20 cellular contexts compared by ENCODE assay signal in genomic region chr1:247385283-247385682, GRCh38. TPM values are rescaled to one million over a fixed set of nuclear protein-coding genes. Genes with fewer than 3 reads are reported as not detected.
DNase-seq lines count a peak whose midpoint lies in the region; ATAC-seq and TF ChIP-seq lines count a peak whose summit lies in the region.
"Had no signal": no experiment of that assay in that cellular context is flagged by ENCODE, and none has a peak within 500 bp of the region (broad histone marks: within the 10 kb centered on the region; RNA-seq: fewer than 3 reads in every experiment).

No MANE protein-coding gene starts in this region.

- ATAC-seq in foreskin keratinocyte: peak; percentile 4
- ATAC-seq: activated CD4-positive, alpha-beta T cell treated with anti-CD3 and anti-CD28 coated beads for 36 hours; right cardiac atrium had no signal

- H2AFZ ChIP-seq in SK-N-SH (ENCODE audit: low read depth): no peak overlapping the region
- H2AFZ ChIP-seq: hepatocyte had no signal

- H3K79me2 ChIP-seq in SK-N-SH (ENCODE audit: insufficient read depth): no peaks in the 10 kb centered on the region
- H3K79me2 ChIP-seq: hepatocyte had no signal

- H3K4me3 ChIP-seq in HUES48 (ENCODE audit: low read depth, low read length) (no peak overlapping the region), SK-N-SH (ENCODE audit: low read depth in 2 of 2, low read length in 1 of 2) (no peak overlapping the region)
- H3K4me3 ChIP-seq: BLaER1, esophagus squamous epithelium, hepatocyte had no signal

- TF ChIP-seq RAD21 in SK-N-SH (IDR thresholded peaks at IDR 0.05; ENCODE audit: low read length): no peak

- CTCF ChIA-PET in SK-N-SH (lab: Yijun Ruan, JAX): interaction anchor here (0.7 to 2.1 kb wide), 2 partner anchors 13 to 26 kb away, joined by 3 to 9 read pairs; no protein-coding TSS in a partner anchor

- H3K27ac ChIP-seq in HUES48 (ENCODE audit: low read depth, low read length): peak overlapping the region; percentile 17
- H3K27ac ChIP-seq in SK-N-SH (ENCODE audit: low read depth in 2 of 2, low read length in 1 of 2): peak overlapping the region in 1 of 2 experiments; percentile 66; a peak in 2 of 4 replicates
- no peak overlapping the region for H3K27ac ChIP-seq in foreskin keratinocyte
- peak overlapping the region; percentile 30 for H3K27ac ChIP-seq in temporal lobe (ENCODE audit: low read depth, low read length)
- H3K27ac ChIP-seq: BLaER1, esophagus squamous epithelium, hepatocyte had no signal

- H3K4me2 ChIP-seq in SK-N-SH: peak overlapping the region; percentile 27; the same call in 1 of the 2 replicates
- H3K4me2 ChIP-seq: BLaER1, hepatocyte had no signal

- DNase-seq in SK-N-SH: no peak
- DNase-seq in foreskin keratinocyte: peak; percentile 19 to 57
- no peak for DNase-seq in NCI-H1105 (lab: John Stamatoyannopoulos, UW)
- DNase-seq in middle frontal gyrus (ENCODE audit: extremely low spot score, low spot score): no peak
- no peak for DNase-seq in NK-92 (lab: John Stamatoyannopoulos, UW; ENCODE audit: unreplicated experiment)
- DNase-seq: activated CD4-positive, alpha-beta T cell treated with anti-CD3 and anti-CD28 coated beads for 36 hours; activated naive CD4-positive, alpha-beta T cell treated with anti-CD3 and anti-CD28 coated beads, Interleukin-2, amount 50 U/mL, for 16 hours; DMS79; effector CD4-positive, alpha-beta T cell; esophagus squamous epithelium; kidney; NCI-H1092 treated with DMSO at 0.1 percent for 48 hours; right cardiac atrium; SHP77 treated with DMSO at 0.1 percent for 48 hours; stimulated activated CD4-positive, alpha-beta T cell treated with anti-CD3 and anti-CD28 coated beads, Interleukin-1b, Interleukin-23, amount 100 ng/mL, for 48 hours; T-helper 9 cell had no signal

- WGBS in SK-N-SH (ENCODE audit: low lambda C conversion rate): 20% methylated on average over 4 of the region's 4 CpGs

- TF ChIP-seq CTCF in SK-N-SH (IDR thresholded peaks at IDR 0.05) (no peak), foreskin keratinocyte (conservative IDR thresholded peaks at IDR 0.05) (no peak)

- no peak overlapping the region for H3K9ac ChIP-seq in HUES48 (ENCODE audit: low read depth, low read length)
- peak overlapping the region; percentile 16; the same call in 1 of the 2 replicates for H3K9ac ChIP-seq in SK-N-SH
- H3K9ac ChIP-seq: BLaER1 had no signal

- no peak for TF ChIP-seq EP300 in SK-N-SH (IDR thresholded peaks at IDR 0.05; ENCODE audit: borderline replicate concordance in 1 of 2, low read depth in 1 of 2, low read length in 1 of 2)

- peaks cover 3% of the 10 kb centered on the region for H3F3A ChIP-seq in SK-N-SH (replicated peaks; ENCODE audit: insufficient read depth)

- H3K9me2 ChIP-seq in SK-N-SH: no peaks in the 10 kb centered on the region

- no peaks in the 10 kb centered on the region for H3K27me3 ChIP-seq in HUES48 (ENCODE audit: control insufficient read depth, insufficient read depth, low read length)
- H3K27me3 ChIP-seq in SK-N-SH (ENCODE audit: insufficient read depth): no peaks in the 10 kb centered on the region
- H3K27me3 ChIP-seq in foreskin keratinocyte: no peaks in the 10 kb centered on the region
- H3K27me3 ChIP-seq: BLaER1, hepatocyte had no signal

- H3K4me1 ChIP-seq in HUES48 (ENCODE audit: control insufficient read depth, insufficient read depth, low read length) (peaks cover 12% of the 10 kb centered on the region), SK-N-SH (ENCODE audit: control insufficient read depth in 1 of 2, insufficient read depth in 2 of 2, low read depth in 1 of 2, low read length in 1 of 2) (peaks cover 2 to 16% of the 10 kb centered on the region in 2 experiments; a peak in 2 of 4 replicates), foreskin keratinocyte (no peaks in the 10 kb centered on the region)

- H4K20me1 ChIP-seq in SK-N-SH (ENCODE audit: insufficient read depth): no peaks in the 10 kb centered on the region
- H4K20me1 ChIP-seq: BLaER1 had no signal

- H3K36me3 ChIP-seq in HUES48 (ENCODE audit: control insufficient read depth, insufficient read depth, low read length) (no peaks in the 10 kb centered on the region), SK-N-SH (replicated peaks in 1 of 2; ENCODE audit: control insufficient read depth in 1 of 2, insufficient read depth in 2 of 2, low read length in 1 of 2) (no peaks in the 10 kb centered on the region)
- H3K36me3 ChIP-seq: BLaER1, esophagus squamous epithelium had no signal

- H3K9me3 ChIP-seq in HUES48 (ENCODE audit: control insufficient read depth, insufficient read depth, low read length): peaks cover 7% of the 10 kb centered on the region; the same call in 1 of the 2 replicates
- no peaks in the 10 kb centered on the region for H3K9me3 ChIP-seq in SK-N-SH
- H3K9me3 ChIP-seq: esophagus squamous epithelium had no signal

- POLR2A ChIA-PET in SK-N-SH (lab: Yijun Ruan, JAX): no interaction called here

TF ChIP-seq in SK-N-SH, 30 proteins besides CTCF, POLR2A, EP300 and RAD21 (continues in another document):
- TF ChIP-seq USF1 (IDR thresholded peaks at IDR 0.05; ENCODE audit: borderline replicate concordance, low read depth) (0 out of 2 replicates have a peak, but pooled peaks have one; percentile 47), TCF12 (IDR thresholded peaks at IDR 0.05) (0 out of 2 replicates have a peak, but pooled peaks have one; percentile 25), ZBTB33 (IDR thresholded peaks at IDR 0.05; ENCODE audit: borderline replicate concordance, low read depth) (no peak), RFX5 (IDR thresholded peaks at IDR 0.05; ENCODE audit: low read length) (no peak), EZH2phosphoT487 (IDR thresholded peaks at IDR 0.05; ENCODE audit: borderline replicate concordance, low read depth) (no peak), ELF1 (IDR thresholded peaks at IDR 0.05) (no peak), SMC3 (IDR thresholded peaks at IDR 0.05; ENCODE audit: low read depth, low read length) (no peak), PBX3 (IDR thresholded peaks at IDR 0.05) (peak; percentile 54), IRF3 (IDR thresholded peaks at IDR 0.05; ENCODE audit: low read depth, low read length) (no peak), TEAD4 (IDR thresholded peaks at IDR 0.05; ENCODE audit: borderline replicate concordance, insufficient read depth) (no peak), FOSL2 (IDR thresholded peaks at IDR 0.05; ENCODE audit: borderline replicate concordance, low read depth) (peak; percentile 51; the same call in 1 of the 2 replicates), CHD2 (IDR thresholded peaks at IDR 0.05; ENCODE audit: low read length, partially characterized antibody) (no peak), TAF1 (IDR thresholded peaks at IDR 0.05; ENCODE audit: borderline replicate concordance, low read depth, low read length) (no peak), FOXJ3 (CRISPR knock-in tag; IDR thresholded peaks at IDR 0.05) (no peak)

RNA-seq across cellular contexts. Expression of gene NLRP3, which starts 30.7 kb away (rescaled TPM):
- polyA plus RNA-seq in SK-N-SH (2012; rRNA removed): 0.62 and 0.87 TPM in 2 replicates
- polyA plus RNA-seq in SK-N-SH (2012; cell fraction: cytosol; rRNA removed): 0.54 and 0.85 TPM in 2 replicates
- polyA plus RNA-seq in SK-N-SH (2012; cell fraction: nucleus; rRNA removed): 1.3 and 2.2 TPM in 2 replicates
- 0.03 and 0.04 TPM in 2 replicates for total RNA-seq in foreskin keratinocyte
- polyA plus RNA-seq in foreskin keratinocyte: 0.06 TPM in 2 replicates
- total RNA-seq in temporal lobe: 0.74 TPM
- polyA plus RNA-seq: hepatocyte had no signal

RNA-seq across cellular contexts. Expression of gene ZNF496, which starts 53.6 kb away (rescaled TPM):
- polyA plus RNA-seq in SK-N-SH (2012; rRNA removed) (23.2 and 27.5 TPM in 2 replicates), foreskin keratinocyte (8.7 and 10.7 TPM in 2 replicates)
- 14.0 and 21.1 TPM in 2 replicates for polyA plus RNA-seq in SK-N-SH (2012; cell fraction: cytosol; rRNA removed)
- 36.3 and 56.5 TPM in 2 replicates for polyA plus RNA-seq in SK-N-SH (2012; cell fraction: nucleus; rRNA removed)
- total RNA-seq in foreskin keratinocyte (19.9 and 21.4 TPM in 2 replicates), temporal lobe (18.7 TPM)

Comparison
In these comparisons a context has a peak if more than half of its experiments do, and no peak if none do; other contexts are left out.
1. DNase-seq: peak in foreskin keratinocyte (2 of 2); none in SK-N-SH (single experiment), NCI-H1105 (single experiment), middle frontal gyrus (single experiment) and NK-92 (single experiment).